In the genomic region with DNA sequence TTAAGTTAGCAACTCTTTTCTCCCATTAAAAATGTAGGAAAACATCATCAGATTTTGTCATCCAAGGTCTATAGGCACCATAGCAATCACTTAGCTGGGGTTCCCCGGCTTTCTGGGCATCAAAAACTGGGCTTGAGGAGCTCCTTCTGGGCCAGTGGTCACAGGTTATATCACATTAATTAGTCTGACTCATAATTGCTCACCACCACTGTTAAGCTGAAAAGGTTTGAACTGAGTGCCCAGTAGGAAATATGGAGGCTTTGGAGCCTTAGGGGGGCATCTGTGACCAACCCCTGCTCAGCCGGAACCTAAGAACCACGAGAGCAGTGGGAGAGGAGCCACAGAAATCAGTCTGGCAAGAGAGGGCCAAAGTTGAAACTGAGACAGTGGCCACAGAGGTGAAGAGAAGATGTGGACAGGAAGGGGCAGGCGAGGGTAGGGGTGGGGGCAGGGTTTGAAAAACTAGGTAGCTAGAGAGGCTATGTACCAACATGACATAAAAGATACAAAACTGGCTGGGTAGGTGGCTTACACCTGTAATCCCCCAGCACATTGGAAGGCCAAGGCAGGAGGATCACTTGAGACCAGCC, we compare ENCODE assay signal across 14 cellular contexts.
"Had no signal": no experiment of that assay in that cellular context is flagged by ENCODE, and none has a peak within 500 bp of the region (broad histone marks: within the 10 kb centered on the region; RNA-seq: fewer than 3 reads in every experiment).

No MANE protein-coding gene starts in this region.

- H3K9ac ChIP-seq: parathyroid adenoma had no signal

- H2AFZ ChIP-seq: parathyroid adenoma had no signal

- H3K27me3 ChIP-seq: gastroesophageal sphincter, thyroid gland, uterus had no signal

- H3K4me1 ChIP-seq: gastroesophageal sphincter, parathyroid adenoma, uterus had no signal

- H3K9me3 ChIP-seq: gastroesophageal sphincter, thyroid gland, uterus had no signal

- H3K36me3 ChIP-seq: gastroesophageal sphincter, thyroid gland, uterus, WERI-Rb-1 had no signal

- H3K79me2 ChIP-seq: parathyroid adenoma had no signal

- ATAC-seq: activated T-cell treated with anti-CD3 and anti-CD28 coated beads, Interleukin-2, amount 50 U/mL, for 4 hours; effector memory CD8-positive, alpha-beta T cell; gastroesophageal sphincter; naive thymus-derived CD8-positive, alpha-beta T cell; stimulated activated memory B cell treated with anti-CD40 and anti-IgM and Interleukin-4, amounts not matched to agents 10 μg/mL and 1 μg/mL and 100 μg/mL, for 72 hours had no signal

- H3K27ac ChIP-seq: gastroesophageal sphincter, parathyroid adenoma, thyroid gland, uterus, WERI-Rb-1 had no signal

- DNase-seq: activated CD4-positive, alpha-beta memory T cell treated with anti-CD3 and anti-CD28 coated beads for 36 hours; activated effector memory CD4-positive, alpha-beta T cell treated with anti-CD3 and anti-CD28 coated beads, Interleukin-2, amount 50 U/mL, for 16 hours; activated T-cell treated with anti-CD3 and anti-CD28 coated beads, Interleukin-2, amount 50 U/mL, for 4 hours; amygdala; dermis blood vessel endothelial cell; effector memory CD8-positive, alpha-beta T cell; naive thymus-derived CD8-positive, alpha-beta T cell; retina; thyroid gland; uterus; WERI-Rb-1 had no signal

- H3K4me3 ChIP-seq: gastroesophageal sphincter, thyroid gland, uterus had no signal
